In the genomic region with DNA sequence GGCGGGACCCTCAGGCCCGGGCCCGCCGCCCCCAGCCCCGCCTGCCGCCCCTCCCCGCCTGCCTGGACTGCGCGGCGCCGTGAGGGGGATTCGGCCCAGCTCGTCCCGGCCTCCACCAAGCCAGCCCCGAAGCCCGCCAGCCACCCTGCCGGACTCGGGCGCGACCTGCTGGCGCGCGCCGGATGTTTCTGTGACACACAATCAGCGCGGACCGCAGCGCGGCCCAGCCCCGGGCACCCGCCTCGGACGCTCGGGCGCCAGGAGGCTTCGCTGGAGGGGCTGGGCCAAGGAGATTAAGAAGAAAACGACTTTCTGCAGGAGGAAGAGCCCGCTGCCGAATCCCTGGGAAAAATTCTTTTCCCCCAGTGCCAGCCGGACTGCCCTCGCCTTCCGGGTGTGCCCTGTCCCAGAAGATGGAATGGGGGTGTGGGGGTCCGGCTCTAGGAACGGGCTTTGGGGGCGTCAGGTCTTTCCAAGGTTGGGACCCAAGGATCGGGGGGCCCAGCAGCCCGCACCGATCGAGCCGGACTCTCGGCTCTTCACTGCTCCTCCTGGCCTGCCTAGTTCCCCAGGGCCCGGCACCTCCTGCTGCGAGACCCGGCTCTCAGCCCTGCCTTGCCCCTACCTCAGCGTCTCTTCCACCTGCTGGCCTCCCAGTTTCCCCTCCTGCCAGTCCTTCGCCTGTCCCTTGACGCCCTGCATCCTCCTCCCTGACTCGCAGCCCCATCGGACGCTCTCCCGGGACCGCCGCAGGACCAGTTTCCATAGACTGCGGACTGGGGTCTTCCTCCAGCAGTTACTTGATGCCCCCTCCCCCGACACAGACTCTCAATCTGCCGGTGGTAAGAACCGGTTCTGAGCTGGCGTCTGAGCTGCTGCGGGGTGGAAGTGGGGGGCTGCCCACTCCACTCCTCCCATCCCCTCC, we compare ENCODE assay signal across 8 cellular contexts.
A peak's percentile ranks its signal among the peaks of the same experiment; 100 is the strongest.
DNase-seq lines count a peak whose midpoint lies in the region; ATAC-seq and TF ChIP-seq lines count a peak whose summit lies in the region.

No MANE protein-coding gene starts in this region.

- H3K4me3 Mint-ChIP-seq in dendritic cell treated with granulocyte-macrophage colony-stimulating factor and Interleukin-4, amounts not matched to agents 40 ng/mL and 50 ng/mL, for 4 days = peak overlapping the region; percentile 48

- CTCF ChIA-PET in SK-N-SH (lab: Yijun Ruan, JAX) = interaction anchor here (0.6 to 6.5 kb wide), 24 partner anchors 12 to 327 kb away, joined by 3 to 33 read pairs (median 4); a partner anchor contains a TSS

- no peak; the same call in 1 of the 2 replicates for TF ChIP-seq CTCF in SK-N-SH (IDR thresholded peaks at IDR 0.05)

- H3K4me1 ChIP-seq in SK-N-SH (ENCODE audit: control insufficient read depth in 1 of 2, insufficient read depth in 2 of 2, low read depth in 1 of 2, low read length in 1 of 2) (peaks cover 0 to 17% of the 10 kb centered on the region in 2 experiments; a peak in 1 of 4 replicates), muscle layer of duodenum (ENCODE audit: control insufficient read depth in 1 of 2, insufficient read depth in 2 of 2, low read length in 2 of 2) (peaks cover 0 to 35% of the 10 kb centered on the region in 2 donors)

- H3K27me3 ChIP-seq in SK-N-SH (ENCODE audit: insufficient read depth) = peaks cover 77% of the 10 kb centered on the region
- peaks cover 70% of the 10 kb centered on the region for H3K27me3 ChIP-seq in muscle layer of duodenum (ENCODE audit: low read depth, low read length)

- ATAC-seq in GM18858 (IDR thresholded peaks at IDR 0.05; ENCODE audit: unreplicated experiment) (no peak), HG03460 (IDR thresholded peaks at IDR 0.05; ENCODE audit: unreplicated experiment) (no peak)

- no peaks in the 10 kb centered on the region for H4K20me1 ChIP-seq in SK-N-SH (ENCODE audit: insufficient read depth)

- H3K4me2 ChIP-seq in SK-N-SH = peak overlapping the region; percentile 71; the same call in 1 of the 2 replicates

- H3K36me3 ChIP-seq in SK-N-SH (replicated peaks in 1 of 2; ENCODE audit: control insufficient read depth in 1 of 2, insufficient read depth in 2 of 2, low read length in 1 of 2) (no peaks in the 10 kb centered on the region), muscle layer of duodenum (ENCODE audit: control insufficient read depth in 1 of 2, insufficient read depth in 2 of 2, low read length in 2 of 2) (no peaks in the 10 kb centered on the region)

- WGBS in SK-N-SH (ENCODE audit: low lambda C conversion rate) = 4% methylated on average over 34 of the region's 69 CpGs

- peaks cover 97% of the 10 kb centered on the region for H3K27me3 Mint-ChIP-seq in dendritic cell treated with granulocyte-macrophage colony-stimulating factor and Interleukin-4, amounts not matched to agents 40 ng/mL and 50 ng/mL, for 4 days

- H3K27ac ChIP-seq in SK-N-SH (ENCODE audit: low read depth in 2 of 2, low read length in 1 of 2) (no peak overlapping the region), muscle layer of duodenum (ENCODE audit: low read length) (no peak overlapping the region)

- no peaks in the 10 kb centered on the region for H3K36me3 Mint-ChIP-seq in dendritic cell treated with granulocyte-macrophage colony-stimulating factor and Interleukin-4, amounts not matched to agents 40 ng/mL and 50 ng/mL, for 4 days (ENCODE audit: low read depth)

- no peaks in the 10 kb centered on the region for H3F3A ChIP-seq in SK-N-SH (replicated peaks; ENCODE audit: insufficient read depth)

- no peaks in the 10 kb centered on the region for H3K9me3 ChIP-seq in SK-N-SH
- H3K9me3 ChIP-seq in muscle layer of duodenum (ENCODE audit: control insufficient read depth in 1 of 2, low read length in 2 of 2) = peaks cover 0 to 4% of the 10 kb centered on the region in 2 donors

- H3K27ac Mint-ChIP-seq in dendritic cell treated with granulocyte-macrophage colony-stimulating factor and Interleukin-4, amounts not matched to agents 40 ng/mL and 50 ng/mL, for 4 days = no peak overlapping the region

- no peak overlapping the region for H3K9ac ChIP-seq in SK-N-SH

- no peaks in the 10 kb centered on the region for H3K79me2 ChIP-seq in SK-N-SH (ENCODE audit: insufficient read depth)

- H3K4me3 ChIP-seq in SK-N-SH (ENCODE audit: low read depth in 2 of 2, low read length in 1 of 2) = peak overlapping the region; percentile 38 to 39
- H3K4me3 ChIP-seq in muscle layer of duodenum (ENCODE audit: low read depth in 1 of 2, low read length in 2 of 2) = peak overlapping the region; percentile 3 to 54

- no peaks in the 10 kb centered on the region for H3K9me3 Mint-ChIP-seq in dendritic cell treated with granulocyte-macrophage colony-stimulating factor and Interleukin-4, amounts not matched to agents 40 ng/mL and 50 ng/mL, for 4 days

- DNase-seq in activated T-cell treated with anti-CD3 and anti-CD28 coated beads for 48 hours (ENCODE audit: low read depth) (peak; percentile 37), activated T-cell treated with anti-CD3 and anti-CD28 coated beads for 4 hours (no peak), SK-N-SH (peak; percentile 91)
- no peak for DNase-seq in central memory CD4-positive, alpha-beta T cell

- intact Hi-C loops in dendritic cell treated with granulocyte-macrophage colony-stimulating factor and Interleukin-4, amounts not matched to agents 40 ng/mL and 50 ng/mL, for 4 days (cut with micrococcal nuclease) = no loop called here

- H2AFZ ChIP-seq in SK-N-SH (ENCODE audit: low read depth) = no peak overlapping the region

- H3K9me2 ChIP-seq in SK-N-SH = no peaks in the 10 kb centered on the region

- peaks cover 42% of the 10 kb centered on the region for H3K4me1 Mint-ChIP-seq in dendritic cell treated with granulocyte-macrophage colony-stimulating factor and Interleukin-4, amounts not matched to agents 40 ng/mL and 50 ng/mL, for 4 days (ENCODE audit: low read depth)

- POLR2A ChIA-PET in SK-N-SH (lab: Yijun Ruan, JAX) = no interaction called here

- no peak for TF ChIP-seq EP300 in SK-N-SH (IDR thresholded peaks at IDR 0.05; ENCODE audit: borderline replicate concordance in 1 of 2, low read depth in 1 of 2, low read length in 1 of 2)

- peak; percentile 64 for TF ChIP-seq RAD21 in SK-N-SH (IDR thresholded peaks at IDR 0.05; ENCODE audit: low read length)

TF ChIP-seq in SK-N-SH, 30 proteins besides CTCF, POLR2A, EP300 and RAD21:
- no peak for TF ChIP-seq GATA2 (CRISPR knock-in tag; IDR thresholded peaks at IDR 0.05)
- peak; percentile 25; the same call in 1 of the 2 replicates for TF ChIP-seq SMC3 (IDR thresholded peaks at IDR 0.05; ENCODE audit: low read depth, low read length)
- TF ChIP-seq EZH2phosphoT487 (IDR thresholded peaks at IDR 0.05; ENCODE audit: borderline replicate concordance, low read depth) = peak; percentile 10
TF ChIP-seq in SK-N-SH: peak in this region for 2.

Comparison
In these comparisons a context has a peak if more than half of its experiments do, and no peak if none do; other contexts are left out.
1. DNase-seq: peak in activated T-cell treated with anti-CD3 and anti-CD28 coated beads for 48 hours (single experiment) and SK-N-SH (single experiment); none in activated T-cell treated with anti-CD3 and anti-CD28 coated beads for 4 hours (single experiment) and central memory CD4-positive, alpha-beta T cell (single experiment).